20 cellular contexts compared by ENCODE assay signal in genomic region chr1:229651546-229651945, GRCh38.
"Had no signal": no experiment of that assay in that cellular context is flagged by ENCODE, and none has a peak within 500 bp of the region (broad histone marks: within the 10 kb centered on the region; RNA-seq: fewer than 3 reads in every experiment).

No MANE protein-coding gene starts in this region.

- H3K4me1 ChIP-seq: colonic mucosa, esophagus squamous epithelium, gastrocnemius medialis, heart right ventricle, lower lobe of right lung had no signal

- DNase-seq: colonic mucosa; cortex of kidney; effector CD8-positive, alpha-beta T cell; effector memory CD8-positive, alpha-beta T cell; endodermal cell; erythroblast; esophagus squamous epithelium; foreskin fibroblast; foreskin melanocyte; gastrocnemius medialis; glutamatergic neuron; heart right ventricle; hippocampal formation; left cardiac atrium; left ventricle myocardium superior; lower lobe of right lung; mesenchymal stem cell; naive thymus-derived CD4-positive, alpha-beta T cell had no signal

- ATAC-seq: effector memory CD8-positive, alpha-beta T cell; esophagus mucosa; gastrocnemius medialis; heart right ventricle; left cardiac atrium; left lobe of liver; left ventricle myocardium superior; lower lobe of right lung; naive thymus-derived CD4-positive, alpha-beta T cell had no signal

- H3K9me3 ChIP-seq: colonic mucosa, esophagus squamous epithelium, gastrocnemius medialis, heart right ventricle, lower lobe of right lung had no signal

- H3K36me3 ChIP-seq: colonic mucosa had no signal

- H3K4me3 ChIP-seq: colonic mucosa, esophagus squamous epithelium, gastrocnemius medialis, heart right ventricle, lower lobe of right lung had no signal
